In genomic region chr3:50674349-50675178, GRCh38 we compare ENCODE assay signal across 8 cellular contexts. TPM values are rescaled to one million over a fixed set of nuclear protein-coding genes. Genes with fewer than 3 reads are reported as not detected.
DNase-seq lines count a peak whose midpoint lies in the region; ATAC-seq and TF ChIP-seq lines count a peak whose summit lies in the region.

A gene with protein sequence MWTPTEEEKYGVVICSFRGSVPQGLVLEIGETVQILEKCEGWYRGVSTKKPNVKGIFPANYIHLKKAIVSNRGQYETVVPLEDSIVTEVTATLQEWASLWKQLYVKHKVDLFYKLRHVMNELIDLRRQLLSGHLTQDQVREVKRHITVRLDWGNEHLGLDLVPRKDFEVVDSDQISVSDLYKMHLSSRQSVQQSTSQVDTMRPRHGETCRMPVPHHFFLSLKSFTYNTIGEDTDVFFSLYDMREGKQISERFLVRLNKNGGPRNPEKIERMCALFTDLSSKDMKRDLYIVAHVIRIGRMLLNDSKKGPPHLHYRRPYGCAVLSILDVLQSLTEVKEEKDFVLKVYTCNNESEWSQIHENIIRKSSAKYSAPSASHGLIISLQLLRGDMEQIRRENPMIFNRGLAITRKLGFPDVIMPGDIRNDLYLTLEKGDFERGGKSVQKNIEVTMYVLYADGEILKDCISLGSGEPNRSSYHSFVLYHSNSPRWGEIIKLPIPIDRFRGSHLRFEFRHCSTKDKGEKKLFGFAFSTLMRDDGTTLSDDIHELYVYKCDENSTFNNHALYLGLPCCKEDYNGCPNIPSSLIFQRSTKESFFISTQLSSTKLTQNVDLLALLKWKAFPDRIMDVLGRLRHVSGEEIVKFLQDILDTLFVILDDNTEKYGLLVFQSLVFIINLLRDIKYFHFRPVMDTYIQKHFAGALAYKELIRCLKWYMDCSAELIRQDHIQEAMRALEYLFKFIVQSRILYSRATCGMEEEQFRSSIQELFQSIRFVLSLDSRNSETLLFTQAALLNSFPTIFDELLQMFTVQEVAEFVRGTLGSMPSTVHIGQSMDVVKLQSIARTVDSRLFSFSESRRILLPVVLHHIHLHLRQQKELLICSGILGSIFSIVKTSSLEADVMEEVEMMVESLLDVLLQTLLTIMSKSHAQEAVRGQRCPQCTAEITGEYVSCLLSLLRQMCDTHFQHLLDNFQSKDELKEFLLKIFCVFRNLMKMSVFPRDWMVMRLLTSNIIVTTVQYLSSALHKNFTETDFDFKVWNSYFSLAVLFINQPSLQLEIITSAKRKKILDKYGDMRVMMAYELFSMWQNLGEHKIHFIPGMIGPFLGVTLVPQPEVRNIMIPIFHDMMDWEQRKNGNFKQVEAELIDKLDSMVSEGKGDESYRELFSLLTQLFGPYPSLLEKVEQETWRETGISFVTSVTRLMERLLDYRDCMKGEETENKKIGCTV (N-terminal part only) (plus strand): TSS chr3:50674927. CDS start chr3:50675264, 337 bp downstream.

- no peak within 1 kb of the TSS for H2AFZ ChIP-seq in fibroblast of lung (ENCODE audit: low read length)

- H3K36me3 Mint-ChIP-seq in nephron (ENCODE audit: low read depth): no peaks in the 10 kb centered on the region

- H3K27me3 ChIP-seq in fibroblast of lung (ENCODE audit: control insufficient read depth, insufficient read depth, low read length): peaks cover 36% of the 10 kb centered on the region

- H3K27me3 Mint-ChIP-seq in nephron (ENCODE audit: low read depth): peaks cover 91% of the 10 kb centered on the region

- H3K79me2 ChIP-seq in fibroblast of lung (ENCODE audit: control insufficient read depth, insufficient read depth, low read length): no peaks in the 10 kb centered on the region

- DNase-seq in AG09319 (ENCODE audit: extremely low read depth, low read depth) (peak; percentile 7), NCI-H526 (lab: John Stamatoyannopoulos, UW) (peak; percentile 34 to 82), fibroblast of lung (ENCODE audit: low read depth in 2 of 2) (peak; percentile 40 to 48), stromal cell of bone marrow (ENCODE audit: low read depth) (peak; percentile 20)
- DNase-seq in activated T-helper 1 cell treated with anti-CD3 and anti-CD28 coated beads, Interleukin-2, amount 50 U/mL, for 16 hours (ENCODE audit: low read depth in 1 of 2, low spot score in 1 of 2): peak; percentile 34 to 42

- H3K4me2 ChIP-seq in fibroblast of lung (ENCODE audit: extremely low read depth, insufficient read depth, low read length): peak within 1 kb of the TSS; percentile 50

- TF ChIP-seq CTCF in AG09319 (IDR thresholded peaks at IDR 0.05; ENCODE audit: low read depth, low read length) (no peak), fibroblast of lung (conservative IDR thresholded peaks at IDR 0.05 in 1 of 2, IDR thresholded peaks at IDR 0.05 in 1 of 2; ENCODE audit: low read depth in 1 of 2, low read length in 2 of 2) (no peak), nephron (IDR thresholded peaks at IDR 0.05; ENCODE audit: unreplicated experiment in 3 of 3) (no peak)

- H3K4me3 Mint-ChIP-seq in nephron: peak within 1 kb of the TSS; percentile 75 to 81 (median 76)

- peaks cover 2% of the 10 kb centered on the region for H3K4me1 ChIP-seq in fibroblast of lung (ENCODE audit: control insufficient read depth, extremely low read depth, insufficient read depth, low read length)

- H3K27ac Mint-ChIP-seq in nephron: no peak within 1 kb of the TSS

- peaks cover 4% of the 10 kb centered on the region for H3K4me1 Mint-ChIP-seq in nephron

- H4K20me1 ChIP-seq in fibroblast of lung (ENCODE audit: control insufficient read depth, extremely low read depth, insufficient read depth, low read length): no peaks in the 10 kb centered on the region

- no peaks in the 10 kb centered on the region for H3K9me3 Mint-ChIP-seq in nephron

- no peak within 1 kb of the TSS for H3K27ac ChIP-seq in fibroblast of lung (ENCODE audit: insufficient read depth, low read length)

- H3K4me3 ChIP-seq in fibroblast of lung (replicated peaks in 1 of 4; ENCODE audit: control extremely low read depth in 1 of 4, insufficient read depth in 1 of 4, low read depth in 3 of 4, low read length in 4 of 4): peak within 1 kb of the TSS in 2 of 4 experiments; percentile 36 to 44

- no peaks in the 10 kb centered on the region for H3K9me3 ChIP-seq in fibroblast of lung (ENCODE audit: control insufficient read depth, insufficient read depth, low read depth, low read length)

- no peak within 1 kb of the TSS for H3K9ac ChIP-seq in fibroblast of lung (ENCODE audit: insufficient read depth, low read length)

- peak; percentile 68 for ATAC-seq in GM19397 (IDR thresholded peaks at IDR 0.05; ENCODE audit: unreplicated experiment)
- no peak for ATAC-seq in GM21737 (IDR thresholded peaks at IDR 0.05; ENCODE audit: unreplicated experiment)

- H3K36me3 ChIP-seq in fibroblast of lung (ENCODE audit: control insufficient read depth, insufficient read depth, low read length): no peaks in the 10 kb centered on the region

RNA-seq across cellular contexts. Expression of the gene that starts here (rescaled TPM):
- 0.17 and 0.26 TPM in 2 replicates for total RNA-seq in fibroblast of lung
- 0.07 TPM in 2 replicates for polyA plus RNA-seq in fibroblast of lung
- 0.13 and 0.21 TPM in 2 replicates for polyA plus RNA-seq in fibroblast of lung (2012)
- 0.07 and 0.31 TPM in 2 replicates for polyA minus RNA-seq in fibroblast of lung (ENCODE audit: low replicate concordance)

Comparison
In these comparisons a context has a peak if more than half of its experiments do, and no peak if none do; other contexts are left out.
1. Peak in DNase-seq and H3K4me2 ChIP-seq in fibroblast of lung; RNA of the gene not detected or under 1 TPM.
2. DNase-seq: peak in every context shown above with its lines; median percentile 58 in NCI-H526; 44 in fibroblast of lung; 38 in activated T-helper 1 cell treated with anti-CD3 and anti-CD28 coated beads, Interleukin-2, amount 50 U/mL, for 16 hours; 20 in stromal cell of bone marrow; 7 in AG09319.